Comparison of ENCODE assay signal across 9 cellular contexts in genomic region chr19:18425515-18426415, GRCh38. TPM values are rescaled to one million over a fixed set of nuclear protein-coding genes. Genes with fewer than 3 reads are reported as not detected.
DNase-seq lines count a peak whose midpoint lies in the region; ATAC-seq and TF ChIP-seq lines count a peak whose summit lies in the region.
"Had no signal": no experiment of that assay in that cellular context is flagged by ENCODE, and none has a peak within 500 bp of the region (broad histone marks: within the 10 kb centered on the region; RNA-seq: fewer than 3 reads in every experiment).

No MANE protein-coding gene starts in this region.

- no peak for TF ChIP-seq EP300 in sigmoid colon (IDR thresholded peaks at IDR 0.05)

- H3K4me1 Mint-ChIP-seq in stimulated activated naive B cell treated with anti-CD40 and anti-IgM and Interleukin-4, amounts not matched to agents 10 μg/mL and 1 μg/mL and 100 μg/mL, for 72 hours, result peaks cover 34 to 63% of the 10 kb centered on the region in 2 donors

- DNase-seq in EL (peak; percentile 83), fibroblast of peridontal ligament (ENCODE audit: extremely low read depth) (peak; percentile 59), sigmoid colon (peak; percentile 88), ACHN (no peak)
- no peak for DNase-seq in stimulated activated naive B cell treated with anti-CD40 and anti-IgM and Interleukin-4, amounts not matched to agents 10 μg/mL and 1 μg/mL and 100 μg/mL, for 72 hours
- DNase-seq: NCI-H2029 treated with DMSO at 0.1 percent for 48 hours had no signal

- no peak overlapping the region for H3K4me3 Mint-ChIP-seq in stimulated activated naive B cell treated with anti-CD40 and anti-IgM and Interleukin-4, amounts not matched to agents 10 μg/mL and 1 μg/mL and 100 μg/mL, for 72 hours

- no peaks in the 10 kb centered on the region for H3K27me3 ChIP-seq in sigmoid colon

- H3K9me3 Mint-ChIP-seq in stimulated activated naive B cell treated with anti-CD40 and anti-IgM and Interleukin-4, amounts not matched to agents 10 μg/mL and 1 μg/mL and 100 μg/mL, for 72 hours, result no peaks in the 10 kb centered on the region

- H3K36me3 Mint-ChIP-seq in stimulated activated naive B cell treated with anti-CD40 and anti-IgM and Interleukin-4, amounts not matched to agents 10 μg/mL and 1 μg/mL and 100 μg/mL, for 72 hours, result no peaks in the 10 kb centered on the region

- WGBS in sigmoid colon, 2 donors, result 62 to 83% methylated on average over 18 of the region's 18 CpGs

- peaks cover 4 to 75% (median 50%) of the 10 kb centered on the region in 4 donors for H3K4me1 ChIP-seq in sigmoid colon

- H3K27ac ChIP-seq in sigmoid colon, result peak overlapping the region; percentile 65 to 82 (median 72)

- no peak for TF ChIP-seq POLR2A in sigmoid colon (IDR thresholded peaks at IDR 0.05)

- peak in 2 of 4 experiments; percentile 20 to 30 for TF ChIP-seq CTCF in sigmoid colon (IDR thresholded peaks at IDR 0.05)

- in situ Hi-C loops in ACHN (cut with HindIII; ENCODE audit: low pct_ligation_motif_present, low pct_unique_long_range_greater_than_20kb, low sequenced_read_pairs), result no loop called here

- ATAC-seq in SK-N-SH treated with all-trans-retinoic acid at 6 μM for 48 hours (peak; percentile 62), GM18909 (IDR thresholded peaks at IDR 0.05; ENCODE audit: poor library complexity, unreplicated experiment) (no peak), HG02759 (IDR thresholded peaks at IDR 0.05; ENCODE audit: unreplicated experiment) (no peak)
- no peak for ATAC-seq in stimulated activated naive B cell treated with anti-CD40 and anti-IgM and Interleukin-4, amounts not matched to agents 10 μg/mL and 1 μg/mL and 100 μg/mL, for 72 hours (replicated peaks)

- no peak overlapping the region for H3K27ac Mint-ChIP-seq in stimulated activated naive B cell treated with anti-CD40 and anti-IgM and Interleukin-4, amounts not matched to agents 10 μg/mL and 1 μg/mL and 100 μg/mL, for 72 hours

- H3K9me3 ChIP-seq in sigmoid colon, result no peaks in the 10 kb centered on the region

- H3K4me3 ChIP-seq in sigmoid colon, result no peak overlapping the region

- no peaks in the 10 kb centered on the region for H3K27me3 Mint-ChIP-seq in stimulated activated naive B cell treated with anti-CD40 and anti-IgM and Interleukin-4, amounts not matched to agents 10 μg/mL and 1 μg/mL and 100 μg/mL, for 72 hours

- intact Hi-C loops in sigmoid colon (cut with DNase I), result no loop called here

- H3K36me3 ChIP-seq in sigmoid colon, result no peaks in the 10 kb centered on the region

TF ChIP-seq in SK-N-SH treated with all-trans-retinoic acid at 6 μM for 48 hours, 23 proteins besides CTCF, POLR2A, EP300 and RAD21:
- TF ChIP-seq, protein P1, sequence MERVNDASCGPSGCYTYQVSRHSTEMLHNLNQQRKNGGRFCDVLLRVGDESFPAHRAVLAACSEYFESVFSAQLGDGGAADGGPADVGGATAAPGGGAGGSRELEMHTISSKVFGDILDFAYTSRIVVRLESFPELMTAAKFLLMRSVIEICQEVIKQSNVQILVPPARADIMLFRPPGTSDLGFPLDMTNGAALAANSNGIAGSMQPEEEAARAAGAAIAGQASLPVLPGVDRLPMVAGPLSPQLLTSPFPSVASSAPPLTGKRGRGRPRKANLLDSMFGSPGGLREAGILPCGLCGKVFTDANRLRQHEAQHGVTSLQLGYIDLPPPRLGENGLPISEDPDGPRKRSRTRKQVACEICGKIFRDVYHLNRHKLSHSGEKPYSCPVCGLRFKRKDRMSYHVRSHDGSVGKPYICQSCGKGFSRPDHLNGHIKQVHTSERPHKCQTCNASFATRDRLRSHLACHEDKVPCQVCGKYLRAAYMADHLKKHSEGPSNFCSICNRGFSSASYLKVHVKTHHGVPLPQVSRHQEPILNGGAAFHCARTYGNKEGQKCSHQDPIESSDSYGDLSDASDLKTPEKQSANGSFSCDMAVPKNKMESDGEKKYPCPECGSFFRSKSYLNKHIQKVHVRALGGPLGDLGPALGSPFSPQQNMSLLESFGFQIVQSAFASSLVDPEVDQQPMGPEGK (CRISPR knock-in tag; IDR thresholded peaks at IDR 0.05; ENCODE audit: borderline replicate concordance), result no peak
- no peak for TF ChIP-seq POU6F1 (CRISPR knock-in tag; IDR thresholded peaks at IDR 0.05; ENCODE audit: borderline replicate concordance, low read depth)
- TF ChIP-seq, protein P2, sequence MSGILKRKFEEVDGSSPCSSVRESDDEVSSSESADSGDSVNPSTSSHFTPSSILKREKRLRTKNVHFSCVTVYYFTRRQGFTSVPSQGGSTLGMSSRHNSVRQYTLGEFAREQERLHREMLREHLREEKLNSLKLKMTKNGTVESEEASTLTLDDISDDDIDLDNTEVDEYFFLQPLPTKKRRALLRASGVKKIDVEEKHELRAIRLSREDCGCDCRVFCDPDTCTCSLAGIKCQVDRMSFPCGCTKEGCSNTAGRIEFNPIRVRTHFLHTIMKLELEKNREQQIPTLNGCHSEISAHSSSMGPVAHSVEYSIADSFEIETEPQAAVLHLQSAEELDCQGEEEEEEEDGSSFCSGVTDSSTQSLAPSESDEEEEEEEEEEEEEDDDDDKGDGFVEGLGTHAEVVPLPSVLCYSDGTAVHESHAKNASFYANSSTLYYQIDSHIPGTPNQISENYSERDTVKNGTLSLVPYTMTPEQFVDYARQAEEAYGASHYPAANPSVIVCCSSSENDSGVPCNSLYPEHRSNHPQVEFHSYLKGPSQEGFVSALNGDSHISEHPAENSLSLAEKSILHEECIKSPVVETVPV (CRISPR knock-in tag; IDR thresholded peaks at IDR 0.05), result no peak
- no peak for TF ChIP-seq OSR1 (CRISPR knock-in tag; IDR thresholded peaks at IDR 0.05)
- no peak for TF ChIP-seq ZNF8 (CRISPR knock-in tag; IDR thresholded peaks at IDR 0.05)
- TF ChIP-seq GLIS3 (CRISPR knock-in tag; IDR thresholded peaks at IDR 0.05), result no peak
- no peak for TF ChIP-seq ZC3H10 (CRISPR knock-in tag; IDR thresholded peaks at IDR 0.05)
- no peak for TF ChIP-seq ZNF70 (CRISPR knock-in tag; IDR thresholded peaks at IDR 0.05)
- no peak for TF ChIP-seq ZFP3 (CRISPR knock-in tag; IDR thresholded peaks at IDR 0.05)
- no peak for TF ChIP-seq SNAI2 (CRISPR knock-in tag; IDR thresholded peaks at IDR 0.05)
- TF ChIP-seq, protein P3, sequence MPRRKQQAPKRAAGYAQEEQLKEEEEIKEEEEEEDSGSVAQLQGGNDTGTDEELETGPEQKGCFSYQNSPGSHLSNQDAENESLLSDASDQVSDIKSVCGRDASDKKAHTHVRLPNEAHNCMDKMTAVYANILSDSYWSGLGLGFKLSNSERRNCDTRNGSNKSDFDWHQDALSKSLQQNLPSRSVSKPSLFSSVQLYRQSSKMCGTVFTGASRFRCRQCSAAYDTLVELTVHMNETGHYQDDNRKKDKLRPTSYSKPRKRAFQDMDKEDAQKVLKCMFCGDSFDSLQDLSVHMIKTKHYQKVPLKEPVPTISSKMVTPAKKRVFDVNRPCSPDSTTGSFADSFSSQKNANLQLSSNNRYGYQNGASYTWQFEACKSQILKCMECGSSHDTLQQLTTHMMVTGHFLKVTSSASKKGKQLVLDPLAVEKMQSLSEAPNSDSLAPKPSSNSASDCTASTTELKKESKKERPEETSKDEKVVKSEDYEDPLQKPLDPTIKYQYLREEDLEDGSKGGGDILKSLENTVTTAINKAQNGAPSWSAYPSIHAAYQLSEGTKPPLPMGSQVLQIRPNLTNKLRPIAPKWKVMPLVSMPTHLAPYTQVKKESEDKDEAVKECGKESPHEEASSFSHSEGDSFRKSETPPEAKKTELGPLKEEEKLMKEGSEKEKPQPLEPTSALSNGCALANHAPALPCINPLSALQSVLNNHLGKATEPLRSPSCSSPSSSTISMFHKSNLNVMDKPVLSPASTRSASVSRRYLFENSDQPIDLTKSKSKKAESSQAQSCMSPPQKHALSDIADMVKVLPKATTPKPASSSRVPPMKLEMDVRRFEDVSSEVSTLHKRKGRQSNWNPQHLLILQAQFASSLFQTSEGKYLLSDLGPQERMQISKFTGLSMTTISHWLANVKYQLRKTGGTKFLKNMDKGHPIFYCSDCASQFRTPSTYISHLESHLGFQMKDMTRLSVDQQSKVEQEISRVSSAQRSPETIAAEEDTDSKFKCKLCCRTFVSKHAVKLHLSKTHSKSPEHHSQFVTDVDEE (CRISPR knock-in tag; IDR thresholded peaks at IDR 0.05), result no peak

RNA-seq across cellular contexts. Expression of gene SSBP4, which starts 6.6 kb away (rescaled TPM):
- total RNA-seq in sigmoid colon, result 10 to 100 TPM; 52.4 to 71.4 (median 58.0) TPM
- polyA plus RNA-seq in sigmoid colon, result 10 to 100 TPM; 13.9 to 51.4 (median 32.4) TPM

RNA-seq across cellular contexts. Expression of gene ISYNA1, which starts 12.2 kb away (rescaled TPM):
- 10 to 100 TPM in 3 of 4 donors, 1 to 10 TPM in 1; 9.1 to 12.8 (median 11.5) TPM for total RNA-seq in sigmoid colon
- polyA plus RNA-seq in sigmoid colon, result 10 to 100 TPM in 1 of 3 donors, 1 to 10 TPM in 2; 3.7 to 18.7 (median 4.2) TPM

RNA-seq across cellular contexts. Expression of gene LRRC25, which starts 28.3 kb away (rescaled TPM):
- 10 to 100 TPM in 1 of 4 donors, 1 to 10 TPM in 3; 2.2 to 13.3 (median 9.0) TPM for total RNA-seq in sigmoid colon
- 10 to 100 TPM in 1 of 3 donors, 1 to 10 TPM in 2; 4.2 to 10.9 (median 6.0) TPM for polyA plus RNA-seq in sigmoid colon

RNA-seq across cellular contexts. Expression of gene GDF15, which starts 39.8 kb away (rescaled TPM):
- 1 to 10 TPM; 1.1 to 7.9 (median 3.9) TPM for total RNA-seq in sigmoid colon
- polyA plus RNA-seq in sigmoid colon, result 10 to 100 TPM in 2 of 3 donors, 1 to 10 TPM in 1; 7.2 to 79.7 (median 24.5) TPM

Comparison
In these comparisons a context has a peak if more than half of its experiments do, and no peak if none do; other contexts are left out.
1. DNase-seq: peak in EL (single experiment), fibroblast of peridontal ligament (single experiment) and sigmoid colon (single experiment); none in ACHN (single experiment) and stimulated activated naive B cell treated with anti-CD40 and anti-IgM and Interleukin-4, amounts not matched to agents 10 μg/mL and 1 μg/mL and 100 μg/mL, for 72 hours (single experiment).